In the genomic region with DNA sequence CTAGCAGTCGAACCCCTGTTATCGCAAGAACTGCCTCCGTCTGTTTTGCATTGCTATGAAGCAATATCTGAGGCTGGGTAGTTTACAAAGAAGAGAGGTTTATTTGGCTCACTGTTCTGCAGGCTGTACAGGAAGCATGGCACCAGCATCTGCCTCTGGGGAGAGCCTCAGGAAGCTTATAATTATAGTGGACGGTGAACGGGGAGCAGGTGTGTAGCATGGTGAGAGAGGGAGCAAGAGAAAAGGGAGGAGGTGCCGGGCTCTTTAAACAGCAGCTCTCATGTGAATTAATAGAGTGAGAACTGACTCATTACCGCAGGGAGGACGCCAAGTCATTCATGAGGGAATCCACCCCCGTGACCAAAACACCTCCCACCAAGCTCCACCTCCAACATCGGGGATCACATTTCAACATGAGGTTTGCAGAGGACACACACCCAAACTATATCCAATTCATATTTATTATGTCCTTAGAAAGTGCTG, we compare ENCODE assay signal across 14 cellular contexts.
A peak's percentile ranks its signal among the peaks of the same experiment; 100 is the strongest.
DNase-seq lines count a peak whose midpoint lies in the region; ATAC-seq and TF ChIP-seq lines count a peak whose summit lies in the region.
"Had no signal": no experiment of that assay in that cellular context is flagged by ENCODE, and none has a peak within 500 bp of the region (broad histone marks: within the 10 kb centered on the region; RNA-seq: fewer than 3 reads in every experiment).

No MANE protein-coding gene starts in this region.

- intact Hi-C loops in activated CD4-positive, alpha-beta T cell treated with anti-CD3 and anti-CD28 coated beads for 36 hours (cut with DNase I, micrococcal nuclease): no loop called here
- intact Hi-C loops in mammary epithelial cell (cut with micrococcal nuclease) (no loop called here), lower leg skin (cut with DNase I; ENCODE audit: low total_unique reads) (no loop called here)

- POLR2A ChIA-PET in activated CD4-positive, alpha-beta T cell treated with anti-CD3 and anti-CD28 coated beads for 36 hours (lab: Charles Lee): no interaction called here

- BruUV-seq in mammary epithelial cell (replicated peaks; lab: Mats Ljungman, UMichigan): no TSS peak

- TF ChIP-seq CTCF in mammary epithelial cell (conservative IDR thresholded peaks at IDR 0.05 in 1 of 2, IDR thresholded peaks at IDR 0.05 in 1 of 2; ENCODE audit: extremely low read depth in 1 of 2, insufficient read depth in 1 of 2, low read depth in 1 of 2, low read length in 2 of 2) (no peak), lower leg skin (IDR thresholded peaks at IDR 0.05) (no peak)

- H3K4me1 ChIP-seq in mammary epithelial cell (ENCODE audit: insufficient read depth, low read length): no peaks in the 10 kb centered on the region

- peak; percentile 49 for ATAC-seq in activated CD4-positive, alpha-beta T cell treated with anti-CD3 and anti-CD28 coated beads for 36 hours
- ATAC-seq in HG02852 (IDR thresholded peaks at IDR 0.05; ENCODE audit: unreplicated experiment): no peak
- ATAC-seq in HG03520 (IDR thresholded peaks at IDR 0.05; ENCODE audit: unreplicated experiment): no peak
- ATAC-seq: Panc1 had no signal

- H3K4me3 ChIP-seq in MG63 (no peak overlapping the region), mammary epithelial cell (replicated peaks in 1 of 3; ENCODE audit: insufficient read depth in 1 of 3, low read depth in 2 of 3, low read length in 3 of 3) (no peak overlapping the region), lower leg skin (ENCODE audit: low read depth, poor library complexity, severe bottlenecking) (no peak overlapping the region)

- H2AFZ ChIP-seq in mammary epithelial cell (ENCODE audit: low read depth, low read length): no peak overlapping the region

- H3K36me3 ChIP-seq in MG63 (no peaks in the 10 kb centered on the region), mammary epithelial cell (ENCODE audit: insufficient read depth, low read length) (no peaks in the 10 kb centered on the region)
- H3K36me3 ChIP-seq: neutrophil had no signal

- H3K9me3 Mint-ChIP-seq in activated CD4-positive, alpha-beta T cell treated with anti-CD3 and anti-CD28 coated beads for 36 hours (ENCODE audit: low read depth): no peaks in the 10 kb centered on the region
- H3K9me3 Mint-ChIP-seq: memory B cell had no signal

- in situ Hi-C loops in mammary epithelial cell (cut with MboI; ENCODE audit: low sequenced_read_pairs in 2 of 2): no loop called here

- WGBS in mammary epithelial cell (ENCODE audit: low coverage, missing lambda C conversion rate): 74% methylated on average over 9 of the region's 10 CpGs
- 43% methylated on average over 10 of the region's 10 CpGs for WGBS in lower leg skin, 2 donors

- TF ChIP-seq POLR2A in lower leg skin (IDR thresholded peaks at IDR 0.05): no peak

- no peak overlapping the region for H3K9ac ChIP-seq in mammary epithelial cell (ENCODE audit: insufficient read depth, low read length)

- H3K9me3 ChIP-seq in MG63 (peaks cover 7% of the 10 kb centered on the region; the same call in 1 of the 2 replicates), mammary epithelial cell (replicated peaks; ENCODE audit: insufficient read depth, low read length) (no peaks in the 10 kb centered on the region)
- H3K9me3 ChIP-seq: neutrophil had no signal

- dilution Hi-C loops in mammary epithelial cell (cut with HindIII; ENCODE audit: low sequenced_read_pairs): no loop called here

- H3K36me3 Mint-ChIP-seq in activated CD4-positive, alpha-beta T cell treated with anti-CD3 and anti-CD28 coated beads for 36 hours (ENCODE audit: low read depth): no peaks in the 10 kb centered on the region
- H3K36me3 Mint-ChIP-seq: memory B cell had no signal

- CTCF ChIA-PET in activated CD4-positive, alpha-beta T cell treated with anti-CD3 and anti-CD28 coated beads for 36 hours (lab: Charles Lee): interaction anchor here (0.7 to 1.6 kb wide), 2 partner anchors 130 to 202 kb away, joined by 3 to 6 read pairs; no protein-coding TSS in a partner anchor
- CTCF ChIA-PET in mammary epithelial cell (lab: Charles Lee; ENCODE audit: low non-redundant PET): interaction anchor here (0.7 kb wide), 1 partner anchor 110 kb away, joined by 3 read pairs; no protein-coding TSS in a partner anchor

- H3K27me3 Mint-ChIP-seq in activated CD4-positive, alpha-beta T cell treated with anti-CD3 and anti-CD28 coated beads for 36 hours: peaks cover 24% of the 10 kb centered on the region

- H3K4me3 Mint-ChIP-seq in activated CD4-positive, alpha-beta T cell treated with anti-CD3 and anti-CD28 coated beads for 36 hours: no peak overlapping the region
- H3K4me3 Mint-ChIP-seq: memory B cell had no signal

- H3K4me1 Mint-ChIP-seq in activated CD4-positive, alpha-beta T cell treated with anti-CD3 and anti-CD28 coated beads for 36 hours: no peaks in the 10 kb centered on the region
- H3K4me1 Mint-ChIP-seq: memory B cell had no signal

- no peak overlapping the region for H3K4me2 ChIP-seq in mammary epithelial cell (ENCODE audit: insufficient read depth, low read depth, low read length)

- no peaks in the 10 kb centered on the region for H3K79me2 ChIP-seq in mammary epithelial cell (ENCODE audit: insufficient read depth, low read length)

- no peak overlapping the region for H3K27ac ChIP-seq in mammary epithelial cell (ENCODE audit: insufficient read depth, low read depth, low read length)
- H3K27ac ChIP-seq: neutrophil had no signal

- DNase-seq in activated CD4-positive, alpha-beta T cell treated with anti-CD3 and anti-CD28 coated beads for 36 hours: peak; percentile 20
- DNase-seq in activated CD4-positive, alpha-beta T cell treated with anti-CD3 and anti-CD28 coated beads for 4 hours: no peak
- DNase-seq in MG63: peak; percentile 72
- DNase-seq in mammary epithelial cell: peak; percentile 42
- DNase-seq in lower leg skin (ENCODE audit: low spot score in 2 of 2): peak; percentile 18 to 68
- no peak for DNase-seq in NCI-H1092 treated with DMSO at 0.1 percent for 48 hours (lab: John Stamatoyannopoulos, UW)
- DNase-seq: NCI-H1417, NCI-H510A, small intestine had no signal

- no peaks in the 10 kb centered on the region; the same call in 1 of the 2 replicates for H3K27me3 ChIP-seq in MG63
- H3K27me3 ChIP-seq in mammary epithelial cell (ENCODE audit: insufficient read depth, low read length): no peaks in the 10 kb centered on the region
- H3K27me3 ChIP-seq: neutrophil had no signal

- H4K20me1 ChIP-seq in mammary epithelial cell (ENCODE audit: insufficient read depth, low read length): no peaks in the 10 kb centered on the region

- no peak overlapping the region for H3K27ac Mint-ChIP-seq in activated CD4-positive, alpha-beta T cell treated with anti-CD3 and anti-CD28 coated beads for 36 hours
- H3K27ac Mint-ChIP-seq: memory B cell had no signal

Comparison
In these comparisons a context has a peak if more than half of its experiments do, and no peak if none do; other contexts are left out.
1. DNase-seq: peak in activated CD4-positive, alpha-beta T cell treated with anti-CD3 and anti-CD28 coated beads for 36 hours (single experiment), MG63 (single experiment), mammary epithelial cell (single experiment) and lower leg skin (2 of 2); none in activated CD4-positive, alpha-beta T cell treated with anti-CD3 and anti-CD28 coated beads for 4 hours (0 of 2) and NCI-H1092 treated with DMSO at 0.1 percent for 48 hours (single experiment).